Comparison of ENCODE assay signal across 10 cellular contexts in the genomic region with DNA sequence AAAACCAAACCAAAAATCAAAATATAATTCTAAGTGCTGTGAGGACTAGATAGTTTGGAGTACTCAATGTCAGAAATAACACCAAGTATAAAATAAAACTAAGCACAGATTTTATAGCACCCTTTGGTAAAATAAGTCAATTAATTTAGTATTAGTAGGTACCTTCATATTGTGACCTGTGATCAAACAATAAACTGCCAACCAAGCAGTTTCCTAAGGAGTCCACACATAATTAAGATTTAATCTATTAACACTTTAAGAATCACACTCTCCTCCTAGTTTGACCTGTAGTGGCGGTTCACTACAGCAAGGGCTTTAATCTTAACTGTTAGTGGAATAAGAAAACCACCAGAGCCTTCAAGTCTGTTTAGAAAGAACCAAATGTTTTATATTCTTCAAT. TPM values are rescaled to one million over a fixed set of nuclear protein-coding genes. Genes with fewer than 3 reads are reported as not detected.
DNase-seq lines count a peak whose midpoint lies in the region; ATAC-seq and TF ChIP-seq lines count a peak whose summit lies in the region.
"Had no signal": no experiment of that assay in that cellular context is flagged by ENCODE, and none has a peak within 500 bp of the region (broad histone marks: within the 10 kb centered on the region; RNA-seq: fewer than 3 reads in every experiment).

No MANE protein-coding gene starts in this region.

- no CpG with 5 or more reads among the region's 1 CpG for WGBS in H9 (ENCODE audit: extremely low coverage, insufficient read length, low lambda C conversion rate)

- no peak overlapping the region for H3K14ac ChIP-seq in H9 (ENCODE audit: insufficient read depth, low read length)

- H3K36me3 Mint-ChIP-seq in H9 (ENCODE audit: insufficient read depth in 1 of 3, low read depth in 3 of 3) = peaks cover 61 to 76% (median 72%) of the 10 kb centered on the region in 3 experiments

- no peak overlapping the region for H3K23ac ChIP-seq in H9 (ENCODE audit: insufficient read length, low read depth, low read length)

- no peak overlapping the region for H3K56ac ChIP-seq in H9 (ENCODE audit: insufficient read length, low read depth, low read length)

- peaks cover 11% of the 10 kb centered on the region for H3K79me1 ChIP-seq in H9 (ENCODE audit: insufficient read depth, low read depth, low read length, poor library complexity, severe bottlenecking)

- no peak overlapping the region for H3K4ac ChIP-seq in H9 (ENCODE audit: low read depth, low read length)

- peak overlapping the region in 1 of 3 experiments; percentile 72; a peak in 3 of 7 replicates for H3K27ac Mint-ChIP-seq in H9

- peaks cover 4% of the 10 kb centered on the region for H4K20me1 ChIP-seq in H9 (ENCODE audit: control insufficient read depth, insufficient read depth, insufficient read length)

- H2AK5ac ChIP-seq in H9 (ENCODE audit: insufficient read length, low read length) = no peak overlapping the region

- H3K27me3 Mint-ChIP-seq in H9 (ENCODE audit: low read depth) = peaks cover 4% of the 10 kb centered on the region; the same call in 1 of the 2 replicates

- H3K9me3 ChIP-seq in H9 (ENCODE audit: control insufficient read depth, low read depth, low read length) (no peaks in the 10 kb centered on the region), SJSA1 (replicated peaks) (no peaks in the 10 kb centered on the region)

- H4K5ac ChIP-seq in H9 (ENCODE audit: insufficient read length, low read depth, low read length) = no peak overlapping the region

- H4K8ac ChIP-seq in H9 (replicated peaks; ENCODE audit: insufficient read length, low read depth, low read length) = no peak overlapping the region

- no peak overlapping the region for H3K9ac ChIP-seq in H9 (ENCODE audit: extremely low read depth, insufficient read length, low read length)

- peak overlapping the region; percentile 92 for H3K4me3 ChIP-seq in SJSA1
- H3K4me3 ChIP-seq in epithelial cell of esophagus (ENCODE audit: low read length) = peak overlapping the region; percentile 55
- peak overlapping the region; percentile 99 for H3K4me3 ChIP-seq in retinal pigment epithelial cell (ENCODE audit: low read length)

- H2BK5ac ChIP-seq in H9 (ENCODE audit: insufficient read length, low read length) = no peak overlapping the region

- DNase-seq in H9 (no peak), SJSA1 (ENCODE audit: low read depth in 1 of 2, low spot score in 2 of 2) (no peak), epithelial cell of esophagus (ENCODE audit: low read depth) (no peak), retinal pigment epithelial cell (ENCODE audit: low read depth) (no peak), kidney tubule cell (ENCODE audit: low spot score) (no peak), cerebellar nuclear complex (lab: John Stamatoyannopoulos, UW) (no peak), NCI-H1436 (lab: John Stamatoyannopoulos, UW) (no peak)
- DNase-seq: hypothalamus; stimulated activated CD4-positive, alpha-beta T cell treated with anti-CD3 and anti-CD28 coated beads, Interleukin-2, amount 100 ng/mL, for 24 hours had no signal

- no peaks in the 10 kb centered on the region for H3K4me1 ChIP-seq in H9 (ENCODE audit: insufficient read depth, low read length)
- H3K4me1 ChIP-seq in SJSA1 (replicated peaks) = peaks cover 13% of the 10 kb centered on the region

- no peak for ATAC-seq in HG02852 (IDR thresholded peaks at IDR 0.05; ENCODE audit: unreplicated experiment)

- no peak overlapping the region for H2BK120ac ChIP-seq in H9 (ENCODE audit: low read depth, low read length, poor library complexity, severe bottlenecking)

- H3K4me3 Mint-ChIP-seq in H9 = peak overlapping the region; percentile 97

- peaks cover 0 to 3% of the 10 kb centered on the region in 2 experiments; a peak in 1 of 5 replicates for H3K9me3 Mint-ChIP-seq in H9

- H3T11ph ChIP-seq in H9 (ENCODE audit: low read length) = no peak overlapping the region

- no peak overlapping the region for H3K4me2 ChIP-seq in H9 (ENCODE audit: insufficient read depth, insufficient read length, low read length)

- H3K23me2 ChIP-seq in H9 (ENCODE audit: insufficient read length, low read depth, low read length, poor library complexity, severe bottlenecking) = peaks cover 8% of the 10 kb centered on the region

- peaks cover 28 to 35% of the 10 kb centered on the region in 2 experiments for H3K4me1 Mint-ChIP-seq in H9

- H2BK20ac ChIP-seq in H9 (ENCODE audit: low read depth, low read length, poor library complexity, severe bottlenecking) = no peak overlapping the region

- no peak overlapping the region for H2AFZ ChIP-seq in H9 (ENCODE audit: low read length)

- no peak overlapping the region for H2BK15ac ChIP-seq in H9 (ENCODE audit: low read depth, low read length)

- H3K79me2 ChIP-seq in H9 (ENCODE audit: insufficient read depth, low read length) = peaks cover 38% of the 10 kb centered on the region

- H3K27me3 ChIP-seq in H9 (ENCODE audit: insufficient read depth, low read length) (no peaks in the 10 kb centered on the region), SJSA1 (replicated peaks) (no peaks in the 10 kb centered on the region)

- TF ChIP-seq CTCF in H9 (conservative IDR thresholded peaks at IDR 0.05) (no peak), epithelial cell of esophagus (IDR thresholded peaks at IDR 0.05; ENCODE audit: insufficient read depth, low read depth, low read length, missing control alignments) (no peak), retinal pigment epithelial cell (conservative IDR thresholded peaks at IDR 0.05; ENCODE audit: low read depth, low read length) (no peak)

- no peak overlapping the region for H4K91ac ChIP-seq in H9 (ENCODE audit: insufficient read length, low read depth, low read length)

- peaks cover 93% of the 10 kb centered on the region for H3K36me3 ChIP-seq in SJSA1

- no peak overlapping the region for H3K18ac ChIP-seq in H9 (ENCODE audit: insufficient read length, low read depth, low read length)

- no peak overlapping the region for H2BK12ac ChIP-seq in H9 (ENCODE audit: insufficient read length, low read depth, low read length)

- H3K27ac ChIP-seq in H9 (ENCODE audit: insufficient read length, low read depth, low read length) = no peak overlapping the region
- no peak overlapping the region for H3K27ac ChIP-seq in SJSA1

RNA-seq across cellular contexts. Expression of a gene that starts 2.8 kb away (rescaled TPM):
- 790 and 802 TPM in 2 replicates for total RNA-seq in H9 (2021)
- 473 and 646 TPM in 2 replicates for total RNA-seq in SJSA1 (2014; rRNA removed; shearing (Covaris generic))

RNA-seq across cellular contexts. Expression of a gene that starts 3.4 kb away (rescaled TPM):
- total RNA-seq in H9 (2021) = 21.8 and 22.4 TPM in 2 replicates
- total RNA-seq in SJSA1 (2014; rRNA removed; shearing (Covaris generic)) = 1.9 and 6.6 TPM in 2 replicates

RNA-seq across cellular contexts. Expression of a gene that starts 56.0 kb away (rescaled TPM):
- 2.9 TPM in 2 replicates for total RNA-seq in H9 (2021)
- total RNA-seq in SJSA1 (2014; rRNA removed; shearing (Covaris generic)) = 0.34 and 1.2 TPM in 2 replicates
